15 cellular contexts compared by ENCODE assay signal in the genomic region with DNA sequence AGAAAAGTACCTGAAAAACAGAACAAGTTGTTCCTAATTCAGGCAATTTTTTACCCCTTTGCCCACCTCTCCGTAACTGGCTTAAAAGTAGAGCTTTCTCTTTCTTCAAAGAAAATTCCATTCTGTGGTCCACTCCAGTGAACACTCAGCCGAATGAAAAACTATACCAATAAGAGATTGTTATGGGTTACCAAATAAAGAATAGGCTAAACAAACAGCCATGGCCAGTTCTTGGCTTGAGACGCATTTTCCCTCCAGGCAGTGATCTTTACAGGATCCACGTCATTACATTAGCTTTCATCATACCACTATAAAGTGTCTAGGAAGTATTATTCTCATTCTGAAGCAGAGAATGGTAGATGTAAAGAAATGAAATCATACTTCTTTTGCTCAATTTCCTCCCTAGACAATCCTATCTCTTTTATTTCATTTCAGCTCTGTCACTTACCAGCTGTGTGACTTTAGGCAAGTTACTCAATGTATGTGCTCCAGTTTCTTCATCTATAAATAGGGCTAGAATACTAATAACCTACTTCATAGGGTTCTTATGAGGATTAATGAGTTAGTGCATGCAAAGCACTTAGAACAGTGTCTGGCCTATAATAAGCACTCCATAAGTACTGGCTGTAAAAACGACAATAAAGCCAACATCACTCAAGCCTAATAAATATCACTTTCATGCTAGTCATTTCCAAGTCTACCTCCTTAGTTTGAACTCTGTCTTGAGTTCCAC. TPM values are rescaled to one million over a fixed set of nuclear protein-coding genes. Genes with fewer than 3 reads are reported as not detected.
DNase-seq lines count a peak whose midpoint lies in the region; ATAC-seq and TF ChIP-seq lines count a peak whose summit lies in the region.
"Had no signal": no experiment of that assay in that cellular context is flagged by ENCODE, and none has a peak within 500 bp of the region (broad histone marks: within the 10 kb centered on the region; RNA-seq: fewer than 3 reads in every experiment).

No MANE protein-coding gene starts in this region.

- H3K79me2 ChIP-seq in mesendoderm (ENCODE audit: control insufficient read depth, insufficient read depth, low read length): no peaks in the 10 kb centered on the region
- H3K79me2 ChIP-seq: parathyroid adenoma had no signal

- H3K27ac Mint-ChIP-seq in stimulated activated effector memory CD8-positive, alpha-beta T cell treated with anti-CD3 and anti-CD28 coated beads, Interleukin-12 subunit alpha, Interleukin-12 subunit beta, amount 100 ng/mL, for 72 hours: no peak overlapping the region

- H4K5ac ChIP-seq in mesendoderm (ENCODE audit: low read length): no peak overlapping the region

- no peak for ATAC-seq in gastroesophageal sphincter
- ATAC-seq in stimulated activated effector memory CD8-positive, alpha-beta T cell treated with anti-CD3 and anti-CD28 coated beads, Interleukin-12 subunit alpha, Interleukin-12 subunit beta, amount 100 ng/mL, for 72 hours: no peak
- ATAC-seq: heart left ventricle; stimulated activated naive CD8-positive, alpha-beta T cell treated with anti-CD3 and anti-CD28 coated beads, Interleukin-15, Interleukin-2, amounts not matched to agents 100 U/mL and 50 U/mL, for 24 hours had no signal

- no peaks in the 10 kb centered on the region for H3K36me3 ChIP-seq in brain microvascular endothelial cell (replicated peaks)
- no peaks in the 10 kb centered on the region for H3K36me3 ChIP-seq in mesendoderm (ENCODE audit: control insufficient read depth, insufficient read depth, low read length)
- H3K36me3 ChIP-seq in gastroesophageal sphincter: no peaks in the 10 kb centered on the region
- H3K36me3 ChIP-seq: heart left ventricle had no signal

- H3K9ac ChIP-seq in mesendoderm (ENCODE audit: low read length): no peak overlapping the region
- H3K9ac ChIP-seq: parathyroid adenoma had no signal

- H3K4me1 ChIP-seq in mesendoderm (ENCODE audit: control insufficient read depth, low read depth, low read length) (peaks cover 8% of the 10 kb centered on the region), gastroesophageal sphincter (no peaks in the 10 kb centered on the region)

- no peak overlapping the region for H4K8ac ChIP-seq in mesendoderm (ENCODE audit: low read depth, low read length)

- H3K56ac ChIP-seq in mesendoderm (ENCODE audit: low read length): no peak overlapping the region

- no peak overlapping the region for H2AK5ac ChIP-seq in mesendoderm (ENCODE audit: low read length)

- no peaks in the 10 kb centered on the region for H3K27me3 ChIP-seq in brain microvascular endothelial cell (replicated peaks)
- H3K27me3 ChIP-seq in mesendoderm (ENCODE audit: insufficient read depth, low read length, poor library complexity): no peaks in the 10 kb centered on the region
- H3K27me3 ChIP-seq in gastroesophageal sphincter: peaks cover 8% of the 10 kb centered on the region
- H3K27me3 ChIP-seq: heart left ventricle had no signal

- no peak overlapping the region for H2BK120ac ChIP-seq in mesendoderm (ENCODE audit: low read depth, low read length)

- H3K23ac ChIP-seq in mesendoderm (ENCODE audit: low read length): no peak overlapping the region

- no peak overlapping the region for H3K4me2 ChIP-seq in mesendoderm (ENCODE audit: low read length)

- no peaks in the 10 kb centered on the region for H3K79me1 ChIP-seq in mesendoderm (ENCODE audit: low read length)

- no peak for TF ChIP-seq POLR2A in gastroesophageal sphincter (IDR thresholded peaks at IDR 0.05)

- H3K4me3 Mint-ChIP-seq in stimulated activated effector memory CD8-positive, alpha-beta T cell treated with anti-CD3 and anti-CD28 coated beads, Interleukin-12 subunit alpha, Interleukin-12 subunit beta, amount 100 ng/mL, for 72 hours: no peak overlapping the region

- H3K4ac ChIP-seq in mesendoderm (ENCODE audit: low read depth, low read length): no peak overlapping the region

- TF ChIP-seq CTCF in brain microvascular endothelial cell (IDR thresholded peaks at IDR 0.05; ENCODE audit: low read depth, low read length, missing control alignments): no peak
- TF ChIP-seq CTCF in gastroesophageal sphincter (IDR thresholded peaks at IDR 0.05): no peak

- no peak for TF ChIP-seq EP300 in gastroesophageal sphincter (IDR thresholded peaks at IDR 0.05)

- DNase-seq in DMS79 treated with DMSO at 0.1 percent for 48 hours (lab: John Stamatoyannopoulos, UW) (peak; percentile 58), NCI-H1417 treated with DMSO at 0.1 percent for 48 hours (lab: John Stamatoyannopoulos, UW) (peak; percentile 19), brain microvascular endothelial cell (peak; percentile 48), mesendoderm (no peak), NCI-H2196 (lab: John Stamatoyannopoulos, UW; ENCODE audit: unreplicated experiment) (no peak)
- no peak for DNase-seq in stimulated activated CD8-positive, alpha-beta memory T cell treated with anti-CD3 and anti-CD28 coated beads, Interleukin-4, amount 100 ng/mL, for 48 hours
- no peak for DNase-seq in stimulated activated effector memory CD8-positive, alpha-beta T cell treated with anti-CD3 and anti-CD28 coated beads, Interleukin-12 subunit alpha, Interleukin-12 subunit beta, amount 100 ng/mL, for 72 hours (ENCODE audit: low spot score in 2 of 2)
- DNase-seq: activated CD4-positive, alpha-beta T cell treated with anti-CD3 and anti-CD28 coated beads for 4 hours; heart left ventricle; NCI-H2171 treated with DMSO at 0.1 percent for 48 hours; stimulated activated CD4-positive, alpha-beta T cell treated with anti-CD3 and anti-CD28 coated beads, Interleukin-2, amount 100 ng/mL, for 24 hours; stimulated activated naive CD8-positive, alpha-beta T cell treated with anti-CD3 and anti-CD28 coated beads, Interleukin-15, Interleukin-2, amounts not matched to agents 100 U/mL and 50 U/mL, for 24 hours had no signal

- H3K18ac ChIP-seq in mesendoderm (ENCODE audit: low read length): no peak overlapping the region

- no peaks in the 10 kb centered on the region for H3K4me1 Mint-ChIP-seq in stimulated activated effector memory CD8-positive, alpha-beta T cell treated with anti-CD3 and anti-CD28 coated beads, Interleukin-12 subunit alpha, Interleukin-12 subunit beta, amount 100 ng/mL, for 72 hours

- WGBS in mesendoderm (ENCODE audit: extremely low coverage, insufficient coverage, low lambda C conversion rate): no CpG with 5 or more reads among the region's 5 CpGs
- WGBS in gastroesophageal sphincter (ENCODE audit: low coverage in 1 of 2), 2 donors: 56 to 79% methylated on average over 4 to 5 of the region's 5 CpGs

- no peak overlapping the region for H2BK5ac ChIP-seq in mesendoderm (ENCODE audit: low read length)

- in situ Hi-C loops in brain microvascular endothelial cell (cut with HindIII; ENCODE audit: low pct_ligation_motif_present, low sequenced_read_pairs): no loop called here

- H3K27ac ChIP-seq in brain microvascular endothelial cell (no peak overlapping the region), mesendoderm (ENCODE audit: low read depth, low read length) (no peak overlapping the region), gastroesophageal sphincter (no peak overlapping the region)
- H3K27ac ChIP-seq: coronary artery, parathyroid adenoma had no signal

- H3K36me3 Mint-ChIP-seq in stimulated activated effector memory CD8-positive, alpha-beta T cell treated with anti-CD3 and anti-CD28 coated beads, Interleukin-12 subunit alpha, Interleukin-12 subunit beta, amount 100 ng/mL, for 72 hours: no peaks in the 10 kb centered on the region

- H3K9me3 Mint-ChIP-seq in stimulated activated effector memory CD8-positive, alpha-beta T cell treated with anti-CD3 and anti-CD28 coated beads, Interleukin-12 subunit alpha, Interleukin-12 subunit beta, amount 100 ng/mL, for 72 hours: no peaks in the 10 kb centered on the region

- no peaks in the 10 kb centered on the region for H3K9me3 ChIP-seq in gastroesophageal sphincter
- H3K9me3 ChIP-seq: heart left ventricle had no signal

- H3K4me3 ChIP-seq in brain microvascular endothelial cell (ENCODE audit: low read depth, low read length) (no peak overlapping the region), mesendoderm (ENCODE audit: low read length) (no peak overlapping the region), gastroesophageal sphincter (no peak overlapping the region)
- H3K4me3 ChIP-seq: coronary artery had no signal

- peak overlapping the region; percentile 74 for H2BK15ac ChIP-seq in mesendoderm (replicated peaks; ENCODE audit: low read depth)

RNA-seq across cellular contexts. Expression of a gene that starts 26.5 kb away (rescaled TPM):
- polyA plus RNA-seq in mesendoderm (2013, experiment 1 of 2): 4.5 TPM
- 4.5 TPM for polyA plus RNA-seq in mesendoderm (2013, experiment 2 of 2)
- 1 to 10 TPM; 1.3 to 5.1 (median 3.1) TPM for total RNA-seq in gastroesophageal sphincter

Comparison
In these comparisons a context has a peak if more than half of its experiments do, and no peak if none do; other contexts are left out.
1. DNase-seq: peak in DMS79 treated with DMSO at 0.1 percent for 48 hours (single experiment), NCI-H1417 treated with DMSO at 0.1 percent for 48 hours (single experiment) and brain microvascular endothelial cell (single experiment); none in mesendoderm (single experiment), stimulated activated CD8-positive, alpha-beta memory T cell treated with anti-CD3 and anti-CD28 coated beads, Interleukin-4, amount 100 ng/mL, for 48 hours (single experiment), NCI-H2196 (single experiment) and stimulated activated effector memory CD8-positive, alpha-beta T cell treated with anti-CD3 and anti-CD28 coated beads, Interleukin-12 subunit alpha, Interleukin-12 subunit beta, amount 100 ng/mL, for 72 hours (0 of 2).